12 cellular contexts compared by ENCODE assay signal in genomic region chr12:8537820-8538219, GRCh38. TPM values are rescaled to one million over a fixed set of nuclear protein-coding genes. Genes with fewer than 3 reads are reported as not detected.
DNase-seq lines count a peak whose midpoint lies in the region; TF ChIP-seq lines count a peak whose summit lies in the region.
"Not testable (repeated sequence)": the region's sequence is repeated elsewhere in the genome, so short reads cannot be mapped to it uniquely, and the experiment has no call there.
"Had no signal": no experiment of that assay in that cellular context is flagged by ENCODE, and none has a peak within 500 bp of the region (broad histone marks: within the 10 kb centered on the region; RNA-seq: fewer than 3 reads in every experiment).

No MANE protein-coding gene starts in this region.

- peaks cover 41% of the 10 kb centered on the region for H3K27me3 Mint-ChIP-seq in Caco-2 (ENCODE audit: insufficient read depth, unreplicated experiment)

- H2AFZ ChIP-seq in Karpas-422 (ENCODE audit: low read length); OCI-LY1 (ENCODE audit: low read length): not testable (repeated sequence)

- peak in 1 of 2 experiments; percentile 49 for DNase-seq in Caco-2
- DNase-seq in Karpas-422: peak; percentile 63
- peak; percentile 30 for DNase-seq in WERI-Rb-1
- not testable (repeated sequence) for DNase-seq in epithelial cell of esophagus (ENCODE audit: low read depth)
- DNase-seq in mesendoderm: peak; percentile 26

- not testable (repeated sequence) for H2BK5ac ChIP-seq in mesendoderm (ENCODE audit: low read length)

- H2AK5ac ChIP-seq in mesendoderm (ENCODE audit: low read length): not testable (repeated sequence)

- POLR2A ChIA-PET in Caco-2 (lab: Charles Lee): not testable (repeated sequence)

- not testable (repeated sequence) for H3K27me3 ChIP-seq in Caco-2 (replicated peaks; ENCODE audit: control insufficient read depth, insufficient read depth, low read length); Karpas-422 (ENCODE audit: low read length); OCI-LY1 (ENCODE audit: insufficient read depth, low read length); WERI-Rb-1 (ENCODE audit: insufficient read depth, low read depth, severe bottlenecking); mesendoderm (ENCODE audit: insufficient read depth, low read length, poor library complexity)

- not testable (repeated sequence) for H3K9me3 ChIP-seq in Caco-2; Karpas-422 (ENCODE audit: low read length); OCI-LY1 (ENCODE audit: low read length); WERI-Rb-1 (ENCODE audit: severe bottlenecking)

- H3K9ac ChIP-seq in Karpas-422 (ENCODE audit: low read length); OCI-LY1 (ENCODE audit: low read length); mesendoderm (ENCODE audit: low read length): not testable (repeated sequence)

- not testable (repeated sequence) for H4K5ac ChIP-seq in mesendoderm (ENCODE audit: low read length)

- H3K4me3 Mint-ChIP-seq in Caco-2 (ENCODE audit: unreplicated experiment): not testable (repeated sequence)

- H3K36me3 ChIP-seq in Caco-2 (ENCODE audit: control insufficient read depth, insufficient read depth, low read length); Karpas-422 (ENCODE audit: insufficient read depth, low read length); OCI-LY1 (ENCODE audit: insufficient read depth, low read length); WERI-Rb-1; mesendoderm (ENCODE audit: control insufficient read depth, insufficient read depth, low read length): not testable (repeated sequence)

- not testable (repeated sequence) for H3K9me3 Mint-ChIP-seq in Caco-2 (ENCODE audit: unreplicated experiment)

- no CpG with 5 or more reads among the region's 16 CpGs for WGBS in mesendoderm (ENCODE audit: extremely low coverage, insufficient coverage, low lambda C conversion rate)

- H2BK15ac ChIP-seq in mesendoderm (replicated peaks; ENCODE audit: low read depth): not testable (repeated sequence)

- H3K36me3 Mint-ChIP-seq in Caco-2 (ENCODE audit: insufficient read depth, unreplicated experiment): not testable (repeated sequence)

- not testable (repeated sequence) for H3K23ac ChIP-seq in mesendoderm (ENCODE audit: low read length)

- peak; percentile 16 to 38 for TF ChIP-seq CTCF in Caco-2 (IDR thresholded peaks at IDR 0.05; ENCODE audit: insufficient read depth in 1 of 2, low read depth in 1 of 2, low read length in 1 of 2, severe bottlenecking in 1 of 2, unreplicated experiment in 1 of 2)
- peak; percentile 34 for TF ChIP-seq CTCF in GM12873 (IDR thresholded peaks at IDR 0.05; ENCODE audit: insufficient read depth, low read depth, low read length, missing control alignments)
- TF ChIP-seq CTCF in OCI-LY1 (IDR thresholded peaks at IDR 0.05; ENCODE audit: low read length): peak; percentile 55
- peak; percentile 51 for TF ChIP-seq CTCF in WERI-Rb-1 (IDR thresholded peaks at IDR 0.05; ENCODE audit: low read depth, low read length)
- TF ChIP-seq CTCF in epithelial cell of esophagus (IDR thresholded peaks at IDR 0.05; ENCODE audit: insufficient read depth, low read depth, low read length, missing control alignments): peak; percentile 19

- H4K8ac ChIP-seq in mesendoderm (ENCODE audit: low read depth, low read length): not testable (repeated sequence)

- H3K79me1 ChIP-seq in mesendoderm (ENCODE audit: low read length): not testable (repeated sequence)

- H3K4me2 ChIP-seq in Karpas-422 (ENCODE audit: low read depth, low read length, poor library complexity, severe bottlenecking); mesendoderm (ENCODE audit: low read length): not testable (repeated sequence)
- peak overlapping the region; percentile 30; the same call in 1 of the 2 replicates for H3K4me2 ChIP-seq in OCI-LY1 (ENCODE audit: low read length)

- not testable (repeated sequence) for H3K18ac ChIP-seq in mesendoderm (ENCODE audit: low read length)

- H3K4me3 ChIP-seq in Caco-2 (ENCODE audit: low read depth, low read length); Karpas-422 (ENCODE audit: low read length); OCI-LY1 (ENCODE audit: low read depth, low read length, poor library complexity, severe bottlenecking); WERI-Rb-1 (ENCODE audit: low read depth, low read length); epithelial cell of esophagus (ENCODE audit: low read length); mesendoderm (ENCODE audit: low read length): not testable (repeated sequence)

- H3K27ac ChIP-seq in Karpas-422 (ENCODE audit: low read length); OCI-LY1 (ENCODE audit: low read depth, low read length, poor library complexity, severe bottlenecking); WERI-Rb-1; mesendoderm (ENCODE audit: low read depth, low read length): not testable (repeated sequence)

- H3F3A ChIP-seq in OCI-LY1 (ENCODE audit: insufficient read depth, low read length): not testable (repeated sequence)

- not testable (repeated sequence) for H3K9me2 ChIP-seq in Karpas-422 (replicated peaks; ENCODE audit: insufficient read depth, low read length); OCI-LY1 (ENCODE audit: low read depth, low read length)

- H3K4ac ChIP-seq in mesendoderm (ENCODE audit: low read depth, low read length): not testable (repeated sequence)

- not testable (repeated sequence) for H3K4me1 Mint-ChIP-seq in Caco-2 (ENCODE audit: low read depth, unreplicated experiment)

- intact Hi-C loops in Caco-2 (cut with micrococcal nuclease; ENCODE audit: unreplicated experiment): not testable (repeated sequence)

- H3K4me1 ChIP-seq in Caco-2; Karpas-422 (ENCODE audit: low read length); OCI-LY1 (ENCODE audit: insufficient read depth, low read length, severe bottlenecking); mesendoderm (ENCODE audit: control insufficient read depth, low read depth, low read length): not testable (repeated sequence)

- H3K56ac ChIP-seq in mesendoderm (ENCODE audit: low read length): not testable (repeated sequence)

- H3K79me2 ChIP-seq in Karpas-422 (ENCODE audit: low read length); OCI-LY1 (ENCODE audit: insufficient read depth, low read length); mesendoderm (ENCODE audit: control insufficient read depth, insufficient read depth, low read length): not testable (repeated sequence)

- not testable (repeated sequence) for H4K20me1 ChIP-seq in Karpas-422 (ENCODE audit: insufficient read depth, low read depth, low read length); OCI-LY1 (ENCODE audit: insufficient read depth, low read length)

- CTCF ChIA-PET in Caco-2 (lab: Charles Lee): not testable (repeated sequence)

- not testable (repeated sequence) for BruUV-seq in Caco-2 (replicated peaks; lab: Mats Ljungman, UMichigan)

- not testable (repeated sequence) for H2BK120ac ChIP-seq in mesendoderm (ENCODE audit: low read depth, low read length)

- not testable (repeated sequence) for H3K27ac Mint-ChIP-seq in Caco-2 (ENCODE audit: unreplicated experiment)

RNA-seq across cellular contexts. Expression of gene CLEC4E, which starts 2.9 kb away (rescaled TPM):
- total RNA-seq in Caco-2 (2022): not detected in 2 replicates
- 1.4 TPM in 1 of 2 replicates, not detected in the other for total RNA-seq in Karpas-422 (2014; rRNA removed; shearing (Covaris generic); ENCODE audit: low replicate concordance)
- 0.04 TPM for polyA plus RNA-seq in mesendoderm (2013, experiment 1 of 2)
- polyA plus RNA-seq in mesendoderm (2013, experiment 2 of 2): 0.04 TPM
- total RNA-seq: activated T-cell treated with anti-CD3 and anti-CD28 coated beads, Interleukin-2, amount 50 U/mL, for 72 hours; CD8-positive, alpha-beta memory T cell; IMR-90; vagina had no signal
- polyA plus RNA-seq: CD8-positive, alpha-beta memory T cell; IMR-90 had no signal

RNA-seq across cellular contexts. Expression of gene CLEC4D, which starts 24.5 kb away (rescaled TPM):
- not detected in 2 replicates for total RNA-seq in Caco-2 (2022)
- not detected in 2 replicates for total RNA-seq in Karpas-422 (2014; rRNA removed; shearing (Covaris generic); ENCODE audit: low replicate concordance)
- 0.03 TPM for polyA plus RNA-seq in mesendoderm (2013, experiment 1 of 2)
- 0.10 TPM for polyA plus RNA-seq in mesendoderm (2013, experiment 2 of 2)
- total RNA-seq: activated T-cell treated with anti-CD3 and anti-CD28 coated beads, Interleukin-2, amount 50 U/mL, for 72 hours; CD8-positive, alpha-beta memory T cell; IMR-90; vagina had no signal
- polyA plus RNA-seq: CD8-positive, alpha-beta memory T cell; IMR-90; pancreas had no signal
